16 cellular contexts compared by ENCODE assay signal in the genomic region with DNA sequence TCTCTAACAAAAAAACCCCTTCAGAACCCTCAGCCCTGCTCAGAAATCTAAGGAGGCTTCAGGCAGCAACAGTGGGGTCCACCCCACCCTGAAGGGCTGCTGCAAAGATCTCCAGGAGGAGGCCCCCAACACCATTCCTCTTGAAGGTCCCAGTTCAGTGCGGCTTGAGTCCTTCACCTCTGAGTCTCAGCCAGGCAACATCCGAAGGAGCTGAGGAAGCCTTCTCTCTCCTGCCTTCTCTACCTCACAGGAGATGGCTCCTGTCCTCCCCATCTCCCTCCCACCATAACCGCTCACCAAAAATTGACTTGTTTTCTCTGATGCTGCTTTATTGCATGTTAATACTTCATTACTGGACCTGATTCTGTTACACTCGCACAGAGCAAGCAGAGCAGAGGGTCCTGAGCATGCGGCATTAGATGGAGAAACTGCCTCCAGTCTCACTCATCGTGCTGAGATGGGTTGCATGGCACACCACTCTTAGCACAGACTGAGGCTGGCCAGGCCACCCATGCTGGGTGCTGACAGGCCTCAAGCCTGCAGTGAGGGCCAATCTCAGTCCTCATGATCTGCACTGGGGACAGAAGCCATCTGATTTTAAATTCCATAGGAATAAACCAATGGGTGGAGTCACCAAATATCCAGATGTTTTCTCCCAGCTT.
DNase-seq lines count a peak whose midpoint lies in the region; ATAC-seq and TF ChIP-seq lines count a peak whose summit lies in the region.
"Had no signal": no experiment of that assay in that cellular context is flagged by ENCODE, and none has a peak within 500 bp of the region (broad histone marks: within the 10 kb centered on the region; RNA-seq: fewer than 3 reads in every experiment).

No MANE protein-coding gene starts in this region.

- H2BK15ac ChIP-seq in neuronal stem cell (ENCODE audit: low read length), result no peak overlapping the region

- H3K23ac ChIP-seq in neuronal stem cell (ENCODE audit: low read depth, low read length, poor library complexity), result no peak overlapping the region

- no peak overlapping the region for H3K4ac ChIP-seq in neuronal stem cell (ENCODE audit: low read length)

- H3K79me1 ChIP-seq in neuronal stem cell (ENCODE audit: low read depth, low read length), result no peaks in the 10 kb centered on the region

- H3K4me3 ChIP-seq in heart left ventricle (no peak overlapping the region), right cardiac atrium (ENCODE audit: low read length) (no peak overlapping the region), left ventricle myocardium inferior (no peak overlapping the region), neuronal stem cell (ENCODE audit: low read length in 2 of 2) (no peak overlapping the region)
- H3K4me3 ChIP-seq: BLaER1 treated with 17β-estradiol and CSF1 and Interleukin-3, amounts not matched to agents 10 nM and 100 nM; GM12878; GM23248 had no signal

- no peak overlapping the region for H3K4me2 ChIP-seq in neuronal stem cell (ENCODE audit: insufficient read depth, low read length, poor library complexity, severe bottlenecking)
- H3K4me2 ChIP-seq: BLaER1 treated with 17β-estradiol and CSF1 and Interleukin-3, amounts not matched to agents 10 nM and 100 nM had no signal

- H4K8ac ChIP-seq in neuronal stem cell (ENCODE audit: low read depth, low read length), result no peak overlapping the region

- H2BK12ac ChIP-seq in neuronal stem cell (ENCODE audit: low read length), result no peak overlapping the region

- H3K27me3 ChIP-seq in heart left ventricle, result no peaks in the 10 kb centered on the region
- H3K27me3 ChIP-seq in right cardiac atrium (ENCODE audit: control insufficient read depth, insufficient read depth), result no peaks in the 10 kb centered on the region
- no peaks in the 10 kb centered on the region for H3K27me3 ChIP-seq in left ventricle myocardium inferior (ENCODE audit: low read depth)
- peaks cover 0 to 3% (median 0%) of the 10 kb centered on the region in 3 experiments for H3K27me3 ChIP-seq in neuronal stem cell (ENCODE audit: control insufficient read depth in 3 of 3, insufficient read depth in 3 of 3, low read depth in 1 of 3, low read length in 3 of 3)
- H3K27me3 ChIP-seq: BLaER1 treated with 17β-estradiol and CSF1 and Interleukin-3, amounts not matched to agents 10 nM and 100 nM had no signal

- ATAC-seq in heart left ventricle (peak; percentile 20 to 51 (median 28)), right cardiac atrium (no peak), HG02642 (IDR thresholded peaks at IDR 0.05; ENCODE audit: poor library complexity, unreplicated experiment) (no peak), GM18520 (IDR thresholded peaks at IDR 0.05; ENCODE audit: unreplicated experiment) (no peak)
- ATAC-seq: GM12878, HCT116 had no signal

- H3K36me3 ChIP-seq in heart left ventricle (no peaks in the 10 kb centered on the region), left ventricle myocardium inferior (no peaks in the 10 kb centered on the region), neuronal stem cell (replicated peaks in 1 of 2; ENCODE audit: control insufficient read depth in 2 of 2, insufficient read depth in 2 of 2, low read length in 2 of 2) (no peaks in the 10 kb centered on the region)
- H3K36me3 ChIP-seq: BLaER1 treated with 17β-estradiol and CSF1 and Interleukin-3, amounts not matched to agents 10 nM and 100 nM had no signal

- H3K9ac ChIP-seq in neuronal stem cell (ENCODE audit: low read depth, low read length, poor library complexity), result no peak overlapping the region
- H3K9ac ChIP-seq: BLaER1 treated with 17β-estradiol and CSF1 and Interleukin-3, amounts not matched to agents 10 nM and 100 nM; GM23248 had no signal

- no peak for TF ChIP-seq CTCF in heart left ventricle (IDR thresholded peaks at IDR 0.05)
- no peak for TF ChIP-seq CTCF in left ventricle myocardium inferior (IDR thresholded peaks at IDR 0.05; ENCODE audit: borderline replicate concordance)

- TF ChIP-seq POLR2A in heart left ventricle (IDR thresholded peaks at IDR 0.05), result no peak

- no peak overlapping the region for H2AK5ac ChIP-seq in neuronal stem cell (ENCODE audit: low read depth, low read length)

- 65 to 80% (median 75%) methylated on average over 6 of the region's 6 CpGs for WGBS in heart left ventricle, 4 donors
- WGBS in right cardiac atrium, result 89% methylated on average over 6 of the region's 6 CpGs
- no CpG with 5 or more reads among the region's 6 CpGs for WGBS in neuronal stem cell (ENCODE audit: extremely low coverage in 2 of 2, insufficient read length in 2 of 2, insufficient replicate concordance in 1 of 2), 2 donors

- no peak overlapping the region for H2BK5ac ChIP-seq in neuronal stem cell (ENCODE audit: low read length)

- H2AFZ ChIP-seq in neuronal stem cell (ENCODE audit: low read length), result no peak overlapping the region
- H2AFZ ChIP-seq: GM23248 had no signal

- no peak for DNase-seq in heart left ventricle
- DNase-seq in right cardiac atrium, result no peak
- no peak for DNase-seq in left ventricle myocardium inferior
- DNase-seq in neuronal stem cell (ENCODE audit: low spot score), result no peak
- DNase-seq in DMS53 treated with DMSO at 0.1 percent for 48 hours (lab: John Stamatoyannopoulos, UW; ENCODE audit: unreplicated experiment), result no peak
- DNase-seq: ACHN; Calu3; CD4-positive, CD25-positive, alpha-beta regulatory T cell; DMS 273 treated with DMSO at 0.1 percent for 48 hours; DMS79; GM23248 had no signal

- no peak overlapping the region for H4K91ac ChIP-seq in neuronal stem cell (ENCODE audit: low read depth, low read length, poor library complexity)

- peak overlapping the region; percentile 9 for H3K18ac ChIP-seq in neuronal stem cell (ENCODE audit: low read length)

- intact Hi-C loops in heart left ventricle (cut with DNase I) (loop anchor here in 5 of 10 donors (10.0 kb wide), 5 partner anchors 93 to 473 kb away; a partner anchor contains a TSS), right cardiac atrium (cut with DNase I) (no loop called here), left ventricle myocardium inferior (cut with micrococcal nuclease) (no loop called here)

- peaks cover 0 to 71% (median 21%) of the 10 kb centered on the region in 12 donors for H3K4me1 ChIP-seq in heart left ventricle
- H3K4me1 ChIP-seq in right cardiac atrium (ENCODE audit: control insufficient read depth, insufficient read depth, low read length), result peaks cover 3% of the 10 kb centered on the region
- peaks cover 86% of the 10 kb centered on the region for H3K4me1 ChIP-seq in left ventricle myocardium inferior
- H3K4me1 ChIP-seq in neuronal stem cell (ENCODE audit: control insufficient read depth in 2 of 2, insufficient read depth in 1 of 2, low read depth in 1 of 2, low read length in 2 of 2), result no peaks in the 10 kb centered on the region

- H2BK120ac ChIP-seq in neuronal stem cell (ENCODE audit: low read depth, low read length), result no peak overlapping the region

- peak overlapping the region in 1 of 12 donors; percentile 13 for H3K27ac ChIP-seq in heart left ventricle
- no peak overlapping the region for H3K27ac ChIP-seq in right cardiac atrium (ENCODE audit: low read length)
- H3K27ac ChIP-seq in left ventricle myocardium inferior (replicated peaks), result peak overlapping the region; percentile 36
- no peak overlapping the region for H3K27ac ChIP-seq in neuronal stem cell (replicated peaks; ENCODE audit: low read length)
- H3K27ac ChIP-seq: BLaER1 treated with 17β-estradiol and CSF1 and Interleukin-3, amounts not matched to agents 10 nM and 100 nM; GM23248 had no signal

- no peaks in the 10 kb centered on the region for H3K9me3 ChIP-seq in heart left ventricle
- no peaks in the 10 kb centered on the region for H3K9me3 ChIP-seq in right cardiac atrium (ENCODE audit: control insufficient read depth, low read length)
- no peaks in the 10 kb centered on the region for H3K9me3 ChIP-seq in left ventricle myocardium inferior (replicated peaks)
- no peaks in the 10 kb centered on the region for H3K9me3 ChIP-seq in neuronal stem cell (replicated peaks in 1 of 2; ENCODE audit: control insufficient read depth in 2 of 2, insufficient read depth in 1 of 2, low read depth in 1 of 2, low read length in 2 of 2)

- H3K14ac ChIP-seq in neuronal stem cell (ENCODE audit: low read length), result no peak overlapping the region

Comparison
In these comparisons a context has a peak if more than half of its experiments do, and no peak if none do; other contexts are left out.
1. ATAC-seq: peak in heart left ventricle (4 of 4); none in right cardiac atrium (0 of 2), HG02642 (single experiment) and GM18520 (single experiment).